Comparison of ENCODE assay signal across 11 cellular contexts in the genomic region with DNA sequence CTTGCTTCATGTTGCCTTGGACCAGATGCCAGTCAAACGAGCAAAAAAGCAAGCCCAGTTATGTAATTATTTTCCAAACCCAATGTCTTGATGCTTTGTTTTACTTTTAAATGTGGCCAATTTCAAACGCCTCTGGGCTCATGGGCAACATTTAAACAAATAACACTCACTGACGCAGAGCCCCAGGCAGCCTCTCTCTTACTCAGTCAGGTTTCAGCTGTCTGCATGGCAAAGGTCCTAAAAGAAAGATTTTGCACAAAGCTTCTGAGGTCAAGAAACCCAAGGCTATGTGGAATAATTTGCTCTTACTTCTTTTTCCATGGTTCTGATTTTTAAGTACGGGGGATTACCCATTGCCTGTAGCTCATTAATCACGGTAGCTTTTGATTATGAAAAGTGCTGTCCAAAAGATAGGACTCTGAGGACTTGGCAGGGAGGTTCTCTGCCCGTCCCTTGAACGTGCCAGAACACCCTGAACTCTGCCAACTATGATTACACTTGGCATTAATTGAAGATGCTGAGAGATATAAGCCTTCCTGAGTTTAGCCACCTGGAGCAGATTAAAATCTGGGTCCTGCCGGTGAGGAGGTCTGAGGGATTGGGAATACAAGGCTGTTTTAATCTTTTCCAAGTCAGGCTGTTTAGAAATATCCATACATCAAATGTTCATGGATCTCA. TPM values are rescaled to one million over a fixed set of nuclear protein-coding genes. Genes with fewer than 3 reads are reported as not detected.
DNase-seq lines count a peak whose midpoint lies in the region; ATAC-seq and TF ChIP-seq lines count a peak whose summit lies in the region.
"Had no signal": no experiment of that assay in that cellular context is flagged by ENCODE, and none has a peak within 500 bp of the region (broad histone marks: within the 10 kb centered on the region; RNA-seq: fewer than 3 reads in every experiment).

No MANE protein-coding gene starts in this region.

- intact Hi-C loops in Right ventricle myocardium inferior (cut with DNase I) (no loop called here), cardiac septum (cut with DNase I) (no loop called here), heart right ventricle (cut with DNase I) (no loop called here)

- no peak overlapping the region for H3K4me3 ChIP-seq in WERI-Rb-1 (ENCODE audit: low read depth, low read length)
- H3K4me3 ChIP-seq in heart right ventricle = no peak overlapping the region
- peak overlapping the region in 1 of 2 donors; percentile 24 for H3K4me3 ChIP-seq in stomach smooth muscle (ENCODE audit: low read length in 2 of 2)

- no peak overlapping the region for H3K27ac ChIP-seq in WERI-Rb-1
- H3K27ac ChIP-seq in heart right ventricle = no peak overlapping the region
- H3K27ac ChIP-seq in stomach smooth muscle (ENCODE audit: low read length) = peak overlapping the region; percentile 46

- H3K4me3 Mint-ChIP-seq in activated CD8-positive, alpha-beta memory T cell treated with anti-CD3 and anti-CD28 coated beads, Interleukin-2, amount 10 ng/mL, durations not matched to agents 7 days and 5 days = no peak overlapping the region
- H3K4me3 Mint-ChIP-seq: activated CD8-positive, alpha-beta T cell treated with anti-CD3 and anti-CD28 coated beads, Interleukin-2, amount 10 ng/mL, durations not matched to agents 7 days and 5 days had no signal

- H3K9me3 ChIP-seq in WERI-Rb-1 (ENCODE audit: severe bottlenecking) (no peaks in the 10 kb centered on the region), heart right ventricle (peaks cover 0 to 4% (median 0%) of the 10 kb centered on the region in 11 donors), stomach smooth muscle (ENCODE audit: control insufficient read depth in 2 of 2, low read length in 2 of 2) (no peaks in the 10 kb centered on the region)

- no peaks in the 10 kb centered on the region for H3K4me1 Mint-ChIP-seq in activated CD8-positive, alpha-beta memory T cell treated with anti-CD3 and anti-CD28 coated beads, Interleukin-2, amount 10 ng/mL, durations not matched to agents 7 days and 5 days

- H3K4me1 ChIP-seq in heart right ventricle = peaks cover 0 to 9% (median 0%) of the 10 kb centered on the region in 9 donors
- peaks cover 6% of the 10 kb centered on the region for H3K4me1 ChIP-seq in stomach smooth muscle (ENCODE audit: control insufficient read depth, insufficient read depth, low read length)

- H3K27me3 Mint-ChIP-seq in activated CD8-positive, alpha-beta memory T cell treated with anti-CD3 and anti-CD28 coated beads, Interleukin-2, amount 10 ng/mL, durations not matched to agents 7 days and 5 days = peaks cover 59% of the 10 kb centered on the region

- ATAC-seq in Right ventricle myocardium inferior (peak; percentile 46), heart right ventricle (peak in 6 of 8 donors; percentile 57 to 82 (median 74)), HG02759 (IDR thresholded peaks at IDR 0.05; ENCODE audit: unreplicated experiment) (no peak), GM21390 (IDR thresholded peaks at IDR 0.05; ENCODE audit: unreplicated experiment) (no peak)
- ATAC-seq in activated CD8-positive, alpha-beta memory T cell treated with anti-CD3 and anti-CD28 coated beads, Interleukin-2, amount 10 ng/mL, durations not matched to agents 7 days and 5 days = no peak
- ATAC-seq: activated CD8-positive, alpha-beta T cell treated with anti-CD3 and anti-CD28 coated beads, Interleukin-2, amount 10 ng/mL, durations not matched to agents 7 days and 5 days had no signal

- no peak overlapping the region for H3K27ac Mint-ChIP-seq in activated CD8-positive, alpha-beta memory T cell treated with anti-CD3 and anti-CD28 coated beads, Interleukin-2, amount 10 ng/mL, durations not matched to agents 7 days and 5 days
- H3K27ac Mint-ChIP-seq: activated CD8-positive, alpha-beta T cell treated with anti-CD3 and anti-CD28 coated beads, Interleukin-2, amount 10 ng/mL, durations not matched to agents 7 days and 5 days had no signal

- no peak overlapping the region for H3K9ac ChIP-seq in stomach smooth muscle (ENCODE audit: low read length in 2 of 2)

- CTCF ChIA-PET in activated CD8-positive, alpha-beta memory T cell treated with anti-CD3 and anti-CD28 coated beads, Interleukin-2, amount 10 ng/mL, durations not matched to agents 7 days and 5 days (lab: Charles Lee) = interaction anchor here (1.0 kb wide), 1 partner anchor 33 kb away, joined by 3 read pairs; no protein-coding TSS in a partner anchor

- H3K36me3 ChIP-seq in WERI-Rb-1 (no peaks in the 10 kb centered on the region), heart right ventricle (no peaks in the 10 kb centered on the region), stomach smooth muscle (ENCODE audit: control insufficient read depth in 2 of 2, insufficient read depth in 2 of 2, low read length in 2 of 2) (no peaks in the 10 kb centered on the region)

- WGBS in heart right ventricle, 2 donors = 22 to 33% methylated on average over 8 of the region's 8 CpGs

- DNase-seq in Right ventricle myocardium inferior (ENCODE audit: missing footprints) (no peak), cardiac septum (ENCODE audit: low spot score) (no peak), WERI-Rb-1 (peak; percentile 42), heart right ventricle (no peak)
- DNase-seq in activated CD8-positive, alpha-beta memory T cell treated with anti-CD3 and anti-CD28 coated beads, Interleukin-2, amount 10 ng/mL, durations not matched to agents 7 days and 5 days = no peak
- DNase-seq: activated CD8-positive, alpha-beta T cell treated with anti-CD3 and anti-CD28 coated beads, Interleukin-2, amount 10 ng/mL, durations not matched to agents 7 days and 5 days; activated naive CD4-positive, alpha-beta T cell; NCI-H69 had no signal

- no peaks in the 10 kb centered on the region for H3K9me3 Mint-ChIP-seq in activated CD8-positive, alpha-beta memory T cell treated with anti-CD3 and anti-CD28 coated beads, Interleukin-2, amount 10 ng/mL, durations not matched to agents 7 days and 5 days (ENCODE audit: low read depth)

- H3K27me3 ChIP-seq in WERI-Rb-1 (ENCODE audit: insufficient read depth, low read depth, severe bottlenecking) (no peaks in the 10 kb centered on the region), heart right ventricle (peaks cover 0 to 44% (median 14%) of the 10 kb centered on the region in 7 donors), stomach smooth muscle (ENCODE audit: control insufficient read depth in 1 of 2, insufficient read depth in 2 of 2, low read length in 2 of 2) (no peaks in the 10 kb centered on the region)

- H3K36me3 Mint-ChIP-seq in activated CD8-positive, alpha-beta memory T cell treated with anti-CD3 and anti-CD28 coated beads, Interleukin-2, amount 10 ng/mL, durations not matched to agents 7 days and 5 days = no peaks in the 10 kb centered on the region

- TF ChIP-seq CTCF in WERI-Rb-1 (IDR thresholded peaks at IDR 0.05; ENCODE audit: low read depth, low read length) (no peak), heart right ventricle (IDR thresholded peaks at IDR 0.05) (no peak)

RNA-seq across cellular contexts. Expression of gene MSRB2, which starts 14.1 kb away (rescaled TPM):
- total RNA-seq in Right ventricle myocardium inferior (171 TPM), cardiac septum (132 TPM), heart right ventricle (100 to 1,000 TPM; 151 to 199 (median 175) TPM)
- polyA plus RNA-seq in heart right ventricle = 100 to 1,000 TPM in 1 of 2 donors, 10 to 100 TPM in 1; 57.1 to 230 TPM
- total RNA-seq in activated CD8-positive, alpha-beta memory T cell treated with anti-CD3 and anti-CD28 coated beads, Interleukin-2, amount 10 ng/mL, durations not matched to agents 7 days and 5 days = 1 to 10 TPM; 6.0 to 9.7 TPM

Comparison
In these comparisons a context has a peak if more than half of its experiments do, and no peak if none do; other contexts are left out.
1. ATAC-seq: peak in Right ventricle myocardium inferior (single experiment) and heart right ventricle (6 of 8); none in HG02759 (single experiment), activated CD8-positive, alpha-beta memory T cell treated with anti-CD3 and anti-CD28 coated beads, Interleukin-2, amount 10 ng/mL, durations not matched to agents 7 days and 5 days (single experiment) and GM21390 (single experiment).
2. RNA of gene MSRB2, which starts 14.1 kb away (total RNA-seq): 151 to 199 TPM in heart right ventricle, 171 TPM in Right ventricle myocardium inferior (single experiment) and 132 TPM in cardiac septum (single experiment); 6.0 to 9.7 TPM in activated CD8-positive, alpha-beta memory T cell treated with anti-CD3 and anti-CD28 coated beads, Interleukin-2, amount 10 ng/mL, durations not matched to agents 7 days and 5 days; every median in the first group is over 10 times any median in the second.